1 cellular context compared by ENCODE assay signal in the genomic region with DNA sequence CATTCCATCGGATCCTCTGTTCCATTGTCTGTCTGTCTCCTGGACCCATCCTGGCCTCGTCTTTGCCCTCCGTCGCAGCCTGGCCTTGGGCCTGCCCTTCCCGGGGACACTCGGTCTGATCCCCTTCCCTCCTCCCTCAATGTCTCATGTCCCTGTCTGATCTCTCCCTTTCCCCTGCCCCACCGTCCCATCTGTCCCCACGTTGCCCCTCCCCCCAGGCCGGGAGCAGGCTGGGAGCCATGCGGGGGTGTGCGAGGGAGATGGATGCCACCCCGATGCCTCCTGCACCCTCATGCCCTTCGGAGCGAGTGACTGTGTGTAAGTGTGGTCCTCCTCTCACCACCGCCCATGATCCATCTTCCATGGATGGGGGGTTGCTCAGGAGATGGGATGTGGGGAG.
TF ChIP-seq lines count a peak whose summit lies in the region.

No MANE protein-coding gene starts in this region.

TF ChIP-seq in H1, 55 proteins besides CTCF, POLR2A, EP300 and RAD21:
- no peak for TF ChIP-seq CHD1 (IDR thresholded peaks at IDR 0.05; ENCODE audit: low read depth, low read length)
- no peak for TF ChIP-seq POU5F1 (IDR thresholded peaks at IDR 0.05; ENCODE audit: low read depth, low read length)
- TF ChIP-seq JUND (IDR thresholded peaks at IDR 0.05; ENCODE audit: low read length), result no peak
